Comparison of ENCODE assay signal across 19 cellular contexts in the genomic region with DNA sequence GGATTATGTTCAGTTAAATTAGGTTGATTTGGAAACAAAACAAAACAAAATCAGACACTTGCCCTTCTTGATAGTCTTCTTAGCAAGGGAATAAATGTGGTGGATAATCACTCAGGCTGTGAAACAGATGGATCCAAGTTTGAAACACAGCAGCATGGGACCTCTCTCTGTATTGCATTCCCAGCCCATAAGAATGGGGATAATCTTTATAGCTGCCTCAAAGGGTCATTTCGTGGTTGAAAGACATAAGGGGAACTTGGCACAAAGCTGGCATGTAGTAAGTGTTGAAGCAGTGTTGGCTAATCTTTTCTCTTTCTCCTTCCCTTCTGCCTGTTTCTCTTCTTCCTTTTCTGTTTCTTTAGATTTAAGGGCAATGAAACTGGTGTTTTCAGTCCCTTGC.
"Had no signal": no experiment of that assay in that cellular context is flagged by ENCODE, and none has a peak within 500 bp of the region (broad histone marks: within the 10 kb centered on the region; RNA-seq: fewer than 3 reads in every experiment).

No MANE protein-coding gene starts in this region.

- H3K4me3 ChIP-seq: cardiac muscle cell, pancreas, right lobe of liver, smooth muscle cell, suprapubic skin, transverse colon had no signal

- ATAC-seq: activated CD4-positive, CD25-positive, alpha-beta regulatory T cell treated with anti-CD3 and anti-CD28 coated beads, Interleukin-2, amount 50 U/mL, for 24 hours; activated naive CD8-positive, alpha-beta T cell treated with anti-CD3 and anti-CD28 coated beads, Interleukin-2, amount 50 U/mL, for 24 hours; activated T-cell treated with anti-CD3 and anti-CD28 coated beads, Interleukin-2, amount 50 U/mL, for 4 hours; esophagus mucosa; naive thymus-derived CD8-positive, alpha-beta T cell; pancreas; right lobe of liver; stimulated activated naive CD8-positive, alpha-beta T cell treated with anti-CD3 and anti-CD28 coated beads, Interleukin-15, amount 100 ng/mL, for 72 hours had no signal

- DNase-seq: activated CD4-positive, alpha-beta T cell treated with anti-CD3 and anti-CD28 coated beads, Interleukin-2, amount 50 U/mL, for 1 hour; activated CD8-positive, alpha-beta memory T cell treated with anti-CD3 and anti-CD28 coated beads, Interleukin-2, amount 50 U/mL, for 4 hours; activated naive CD4-positive, alpha-beta T cell treated with anti-CD3 and anti-CD28 coated beads for 36 hours; activated naive CD8-positive, alpha-beta T cell treated with anti-CD3 and anti-CD28 coated beads, Interleukin-2, amount 50 U/mL, for 24 hours; activated T-cell treated with anti-CD3 and anti-CD28 coated beads, Interleukin-2, amount 50 U/mL, for 4 hours; effector CD8-positive, alpha-beta T cell; mesendoderm; naive thymus-derived CD8-positive, alpha-beta T cell; pancreas; right lobe of liver; stimulated activated CD4-positive, alpha-beta T cell treated with anti-CD3 and anti-CD28 coated beads, Interleukin-4, amount 100 ng/mL, for 1 hour; stimulated activated naive CD8-positive, alpha-beta T cell treated with anti-CD3 and anti-CD28 coated beads, Interleukin-15, amount 100 ng/mL, for 72 hours; T1000; transverse colon had no signal
